20 cellular contexts compared by ENCODE assay signal in the genomic region with DNA sequence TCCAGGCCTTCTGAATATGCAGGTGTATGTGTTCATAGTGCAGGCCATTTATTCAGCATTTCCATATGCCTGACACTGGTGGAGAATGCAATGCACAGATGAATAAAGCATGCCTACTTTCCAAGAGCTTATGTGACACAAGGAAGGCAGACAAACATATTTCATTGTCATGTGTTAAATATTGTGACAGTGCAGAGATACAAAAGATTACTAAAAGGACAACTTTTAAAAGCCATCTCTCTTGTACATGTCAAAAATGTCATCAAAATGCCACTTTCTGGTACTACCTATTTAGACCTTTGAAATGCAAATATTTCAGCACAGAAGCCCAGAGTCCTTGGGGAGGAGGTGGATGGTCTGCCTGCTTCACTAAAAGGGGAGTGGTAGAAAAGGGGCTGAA.
"Had no signal": no experiment of that assay in that cellular context is flagged by ENCODE, and none has a peak within 500 bp of the region (broad histone marks: within the 10 kb centered on the region; RNA-seq: fewer than 3 reads in every experiment).

No MANE protein-coding gene starts in this region.

- DNase-seq: naive thymus-derived CD8-positive, alpha-beta T cell; nephron progenitor cell; occipital lobe; ovary; posterior cingulate gyrus; psoas muscle; right cardiac atrium; right lobe of liver; sigmoid colon; small intestine; stimulated activated CD4-positive, alpha-beta T cell treated with anti-CD3 and anti-CD28 coated beads, Interleukin-15, amount 100 ng/mL, for 24 hours; stimulated activated CD4-positive, alpha-beta T cell treated with anti-CD3 and anti-CD28 coated beads, Interleukin-2, amount 100 ng/mL, for 24 hours; stimulated activated CD4-positive, alpha-beta T cell treated with anti-CD3 and anti-CD28 coated beads, Interleukin-2, amount 100 ng/mL, for 48 hours; stimulated activated CD4-positive, alpha-beta T cell treated with anti-CD3 and anti-CD28 coated beads, Interleukin-4, amount 100 ng/mL, for 24 hours; stimulated activated naive B cell treated with anti-CD40 and anti-IgM and Interleukin-4, amounts not matched to agents 10 μg/mL and 1 μg/mL and 100 μg/mL, for 72 hours; stimulated activated naive CD4-positive, alpha-beta T cell treated with Interleukin-2 at 50 U/mL for 16 hours; stomach; thyroid gland; trophoblast cell; upper lobe of left lung had no signal
